ENCODE assay signal across 1 cellular context in genomic region chr2:168684921-168685618, GRCh38.
TF ChIP-seq lines count a peak whose summit lies in the region.

No MANE protein-coding gene starts in this region.

TF ChIP-seq in K562, 482 proteins besides CTCF, POLR2A, EP300 and RAD21 (continued from another document):
- TF ChIP-seq JUND (IDR thresholded peaks at IDR 0.05; ENCODE audit: borderline replicate concordance, low read depth, low read length) (0 out of 2 replicates have a peak, but pooled peaks have one; percentile 14), JUND (tag; IDR thresholded peaks at IDR 0.05; ENCODE audit: borderline replicate concordance, low read depth, low read length) (no peak), ZNF584 (CRISPR knock-in tag; IDR thresholded peaks at IDR 0.05; ENCODE audit: low read depth) (0 out of 2 replicates have a peak, but pooled peaks have one; percentile 43), GATAD2B (IDR thresholded peaks at IDR 0.05; ENCODE audit: borderline replicate concordance) (no peak), FOS (IDR thresholded peaks at IDR 0.05; ENCODE audit: extremely low read depth, insufficient read length) (no peak), ETV1 (tag; conservative IDR thresholded peaks at IDR 0.05; ENCODE audit: low read depth) (no peak), YY1 (IDR thresholded peaks at IDR 0.05; ENCODE audit: borderline replicate concordance in 1 of 3, control insufficient read depth in 1 of 3, extremely low read depth in 1 of 3, insufficient read depth in 3 of 3, insufficient read length in 1 of 3, insufficient replicate concordance in 2 of 3, low read depth in 1 of 3, low read length in 2 of 3) (no peak), MECOM (CRISPR knock-in tag; IDR thresholded peaks at IDR 0.05) (peak; percentile 20; the same call in 1 of the 2 replicates), PKNOX1 (IDR thresholded peaks at IDR 0.05) (0 out of 2 replicates have a peak, but pooled peaks have one; percentile 4), CEBPG (CRISPR knock-in tag; IDR thresholded peaks at IDR 0.05) (peak; percentile 67), CEBPG (tag; conservative IDR thresholded peaks at IDR 0.05 in 1 of 2, IDR thresholded peaks at IDR 0.05 in 1 of 2) (peak in 1 of 2 experiments; percentile 87; a peak in 2 of 4 replicates), POLR2H (tag; IDR thresholded peaks at IDR 0.05; ENCODE audit: low read depth) (peak; percentile 56)
- TF ChIP-seq, protein P1, sequence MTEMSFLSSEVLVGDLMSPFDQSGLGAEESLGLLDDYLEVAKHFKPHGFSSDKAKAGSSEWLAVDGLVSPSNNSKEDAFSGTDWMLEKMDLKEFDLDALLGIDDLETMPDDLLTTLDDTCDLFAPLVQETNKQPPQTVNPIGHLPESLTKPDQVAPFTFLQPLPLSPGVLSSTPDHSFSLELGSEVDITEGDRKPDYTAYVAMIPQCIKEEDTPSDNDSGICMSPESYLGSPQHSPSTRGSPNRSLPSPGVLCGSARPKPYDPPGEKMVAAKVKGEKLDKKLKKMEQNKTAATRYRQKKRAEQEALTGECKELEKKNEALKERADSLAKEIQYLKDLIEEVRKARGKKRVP (CRISPR knock-in tag; IDR thresholded peaks at IDR 0.05), result 0 out of 2 replicates have a peak, but pooled peaks have one; percentile 59
- TF ChIP-seq, protein P2, sequence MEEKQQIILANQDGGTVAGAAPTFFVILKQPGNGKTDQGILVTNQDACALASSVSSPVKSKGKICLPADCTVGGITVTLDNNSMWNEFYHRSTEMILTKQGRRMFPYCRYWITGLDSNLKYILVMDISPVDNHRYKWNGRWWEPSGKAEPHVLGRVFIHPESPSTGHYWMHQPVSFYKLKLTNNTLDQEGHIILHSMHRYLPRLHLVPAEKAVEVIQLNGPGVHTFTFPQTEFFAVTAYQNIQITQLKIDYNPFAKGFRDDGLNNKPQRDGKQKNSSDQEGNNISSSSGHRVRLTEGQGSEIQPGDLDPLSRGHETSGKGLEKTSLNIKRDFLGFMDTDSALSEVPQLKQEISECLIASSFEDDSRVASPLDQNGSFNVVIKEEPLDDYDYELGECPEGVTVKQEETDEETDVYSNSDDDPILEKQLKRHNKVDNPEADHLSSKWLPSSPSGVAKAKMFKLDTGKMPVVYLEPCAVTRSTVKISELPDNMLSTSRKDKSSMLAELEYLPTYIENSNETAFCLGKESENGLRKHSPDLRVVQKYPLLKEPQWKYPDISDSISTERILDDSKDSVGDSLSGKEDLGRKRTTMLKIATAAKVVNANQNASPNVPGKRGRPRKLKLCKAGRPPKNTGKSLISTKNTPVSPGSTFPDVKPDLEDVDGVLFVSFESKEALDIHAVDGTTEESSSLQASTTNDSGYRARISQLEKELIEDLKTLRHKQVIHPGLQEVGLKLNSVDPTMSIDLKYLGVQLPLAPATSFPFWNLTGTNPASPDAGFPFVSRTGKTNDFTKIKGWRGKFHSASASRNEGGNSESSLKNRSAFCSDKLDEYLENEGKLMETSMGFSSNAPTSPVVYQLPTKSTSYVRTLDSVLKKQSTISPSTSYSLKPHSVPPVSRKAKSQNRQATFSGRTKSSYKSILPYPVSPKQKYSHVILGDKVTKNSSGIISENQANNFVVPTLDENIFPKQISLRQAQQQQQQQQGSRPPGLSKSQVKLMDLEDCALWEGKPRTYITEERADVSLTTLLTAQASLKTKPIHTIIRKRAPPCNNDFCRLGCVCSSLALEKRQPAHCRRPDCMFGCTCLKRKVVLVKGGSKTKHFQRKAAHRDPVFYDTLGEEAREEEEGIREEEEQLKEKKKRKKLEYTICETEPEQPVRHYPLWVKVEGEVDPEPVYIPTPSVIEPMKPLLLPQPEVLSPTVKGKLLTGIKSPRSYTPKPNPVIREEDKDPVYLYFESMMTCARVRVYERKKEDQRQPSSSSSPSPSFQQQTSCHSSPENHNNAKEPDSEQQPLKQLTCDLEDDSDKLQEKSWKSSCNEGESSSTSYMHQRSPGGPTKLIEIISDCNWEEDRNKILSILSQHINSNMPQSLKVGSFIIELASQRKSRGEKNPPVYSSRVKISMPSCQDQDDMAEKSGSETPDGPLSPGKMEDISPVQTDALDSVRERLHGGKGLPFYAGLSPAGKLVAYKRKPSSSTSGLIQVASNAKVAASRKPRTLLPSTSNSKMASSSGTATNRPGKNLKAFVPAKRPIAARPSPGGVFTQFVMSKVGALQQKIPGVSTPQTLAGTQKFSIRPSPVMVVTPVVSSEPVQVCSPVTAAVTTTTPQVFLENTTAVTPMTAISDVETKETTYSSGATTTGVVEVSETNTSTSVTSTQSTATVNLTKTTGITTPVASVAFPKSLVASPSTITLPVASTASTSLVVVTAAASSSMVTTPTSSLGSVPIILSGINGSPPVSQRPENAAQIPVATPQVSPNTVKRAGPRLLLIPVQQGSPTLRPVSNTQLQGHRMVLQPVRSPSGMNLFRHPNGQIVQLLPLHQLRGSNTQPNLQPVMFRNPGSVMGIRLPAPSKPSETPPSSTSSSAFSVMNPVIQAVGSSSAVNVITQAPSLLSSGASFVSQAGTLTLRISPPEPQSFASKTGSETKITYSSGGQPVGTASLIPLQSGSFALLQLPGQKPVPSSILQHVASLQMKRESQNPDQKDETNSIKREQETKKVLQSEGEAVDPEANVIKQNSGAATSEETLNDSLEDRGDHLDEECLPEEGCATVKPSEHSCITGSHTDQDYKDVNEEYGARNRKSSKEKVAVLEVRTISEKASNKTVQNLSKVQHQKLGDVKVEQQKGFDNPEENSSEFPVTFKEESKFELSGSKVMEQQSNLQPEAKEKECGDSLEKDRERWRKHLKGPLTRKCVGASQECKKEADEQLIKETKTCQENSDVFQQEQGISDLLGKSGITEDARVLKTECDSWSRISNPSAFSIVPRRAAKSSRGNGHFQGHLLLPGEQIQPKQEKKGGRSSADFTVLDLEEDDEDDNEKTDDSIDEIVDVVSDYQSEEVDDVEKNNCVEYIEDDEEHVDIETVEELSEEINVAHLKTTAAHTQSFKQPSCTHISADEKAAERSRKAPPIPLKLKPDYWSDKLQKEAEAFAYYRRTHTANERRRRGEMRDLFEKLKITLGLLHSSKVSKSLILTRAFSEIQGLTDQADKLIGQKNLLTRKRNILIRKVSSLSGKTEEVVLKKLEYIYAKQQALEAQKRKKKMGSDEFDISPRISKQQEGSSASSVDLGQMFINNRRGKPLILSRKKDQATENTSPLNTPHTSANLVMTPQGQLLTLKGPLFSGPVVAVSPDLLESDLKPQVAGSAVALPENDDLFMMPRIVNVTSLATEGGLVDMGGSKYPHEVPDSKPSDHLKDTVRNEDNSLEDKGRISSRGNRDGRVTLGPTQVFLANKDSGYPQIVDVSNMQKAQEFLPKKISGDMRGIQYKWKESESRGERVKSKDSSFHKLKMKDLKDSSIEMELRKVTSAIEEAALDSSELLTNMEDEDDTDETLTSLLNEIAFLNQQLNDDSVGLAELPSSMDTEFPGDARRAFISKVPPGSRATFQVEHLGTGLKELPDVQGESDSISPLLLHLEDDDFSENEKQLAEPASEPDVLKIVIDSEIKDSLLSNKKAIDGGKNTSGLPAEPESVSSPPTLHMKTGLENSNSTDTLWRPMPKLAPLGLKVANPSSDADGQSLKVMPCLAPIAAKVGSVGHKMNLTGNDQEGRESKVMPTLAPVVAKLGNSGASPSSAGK (IDR thresholded peaks at IDR 0.05), result peak; percentile 45
TF ChIP-seq in K562: peak in this region for 12.
